1 cellular context compared by ENCODE assay signal in the genomic region with DNA sequence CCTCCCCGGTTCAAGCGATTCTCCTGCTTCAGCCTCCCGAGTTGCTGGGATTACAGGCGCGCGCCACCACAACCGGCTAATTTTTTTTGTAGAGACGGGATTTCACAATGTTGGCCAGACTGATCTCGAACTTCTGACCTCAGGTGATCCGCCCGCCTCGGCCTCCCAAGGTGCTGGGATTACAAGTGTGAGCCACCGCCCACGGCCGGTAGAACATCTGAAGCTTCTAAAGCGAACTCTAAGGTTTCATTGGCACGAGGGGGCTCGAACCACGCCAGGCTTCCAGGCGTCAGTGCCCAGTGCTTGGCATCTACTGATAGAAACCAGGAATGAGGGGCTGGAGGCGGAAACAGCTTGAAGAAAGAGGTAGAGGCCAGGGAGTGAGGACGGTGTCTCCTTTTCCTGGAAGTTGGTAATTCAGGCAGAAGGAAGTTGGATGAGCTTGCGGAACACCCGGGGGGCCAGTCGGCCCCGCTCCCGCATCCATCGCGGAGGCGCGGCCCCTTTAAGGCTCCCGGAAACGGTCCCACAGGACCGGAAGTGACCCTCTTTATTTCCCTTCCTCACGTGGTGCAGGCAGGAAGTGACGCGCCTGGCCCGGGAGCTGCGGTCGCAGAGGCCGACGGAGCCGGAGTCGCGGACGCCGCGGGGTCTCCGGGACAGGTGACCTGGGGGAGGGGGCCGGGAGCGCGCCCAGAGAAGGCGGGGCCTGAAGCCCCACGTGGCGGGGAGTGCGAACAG.
TF ChIP-seq lines count a peak whose summit lies in the region.

A gene (plus strand): TSS at position 579 of the 741 bp plus-strand sequence. CDS start 1,876 bp downstream, outside the sequence.

TF ChIP-seq in HEK293, 187 proteins besides CTCF, POLR2A, EP300 and RAD21 (continued from another document):
- TF ChIP-seq MYNN (tag by site-specific recombination; IDR thresholded peaks at IDR 0.05; ENCODE audit: borderline replicate concordance), result no peak
- TF ChIP-seq, protein P1, sequence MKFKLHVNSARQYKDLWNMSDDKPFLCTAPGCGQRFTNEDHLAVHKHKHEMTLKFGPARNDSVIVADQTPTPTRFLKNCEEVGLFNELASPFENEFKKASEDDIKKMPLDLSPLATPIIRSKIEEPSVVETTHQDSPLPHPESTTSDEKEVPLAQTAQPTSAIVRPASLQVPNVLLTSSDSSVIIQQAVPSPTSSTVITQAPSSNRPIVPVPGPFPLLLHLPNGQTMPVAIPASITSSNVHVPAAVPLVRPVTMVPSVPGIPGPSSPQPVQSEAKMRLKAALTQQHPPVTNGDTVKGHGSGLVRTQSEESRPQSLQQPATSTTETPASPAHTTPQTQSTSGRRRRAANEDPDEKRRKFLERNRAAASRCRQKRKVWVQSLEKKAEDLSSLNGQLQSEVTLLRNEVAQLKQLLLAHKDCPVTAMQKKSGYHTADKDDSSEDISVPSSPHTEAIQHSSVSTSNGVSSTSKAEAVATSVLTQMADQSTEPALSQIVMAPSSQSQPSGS (tag by site-specific recombination; IDR thresholded peaks at IDR 0.05; ENCODE audit: low read depth), result no peak
- TF ChIP-seq BCL11B (tag by site-specific recombination; IDR thresholded peaks at IDR 0.05; ENCODE audit: low read depth), result peak; percentile 44; the same call in 1 of the 2 replicates
- TF ChIP-seq ZNF174 (tag by site-specific recombination; IDR thresholded peaks at IDR 0.05), result no peak
- TF ChIP-seq GLI4 (tag by site-specific recombination; IDR thresholded peaks at IDR 0.05), result no peak
- no peak for TF ChIP-seq ZNF621 (tag by site-specific recombination; IDR thresholded peaks at IDR 0.05)
- TF ChIP-seq YY2 (tag by site-specific recombination; IDR thresholded peaks at IDR 0.05), result no peak
- TF ChIP-seq, protein P2, sequence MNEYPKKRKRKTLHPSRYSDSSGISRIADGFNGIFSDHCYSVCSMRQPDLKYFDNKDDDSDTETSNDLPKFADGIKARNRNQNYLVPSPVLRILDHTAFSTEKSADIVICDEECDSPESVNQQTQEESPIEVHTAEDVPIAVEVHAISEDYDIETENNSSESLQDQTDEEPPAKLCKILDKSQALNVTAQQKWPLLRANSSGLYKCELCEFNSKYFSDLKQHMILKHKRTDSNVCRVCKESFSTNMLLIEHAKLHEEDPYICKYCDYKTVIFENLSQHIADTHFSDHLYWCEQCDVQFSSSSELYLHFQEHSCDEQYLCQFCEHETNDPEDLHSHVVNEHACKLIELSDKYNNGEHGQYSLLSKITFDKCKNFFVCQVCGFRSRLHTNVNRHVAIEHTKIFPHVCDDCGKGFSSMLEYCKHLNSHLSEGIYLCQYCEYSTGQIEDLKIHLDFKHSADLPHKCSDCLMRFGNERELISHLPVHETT (tag by site-specific recombination; IDR thresholded peaks at IDR 0.05), result no peak
- TF ChIP-seq ZNF521 (tag by site-specific recombination; IDR thresholded peaks at IDR 0.05), result no peak
- TF ChIP-seq SETDB1 (IDR thresholded peaks at IDR 0.05; ENCODE audit: insufficient read length, low read length), result no peak
- TF ChIP-seq, protein P3, sequence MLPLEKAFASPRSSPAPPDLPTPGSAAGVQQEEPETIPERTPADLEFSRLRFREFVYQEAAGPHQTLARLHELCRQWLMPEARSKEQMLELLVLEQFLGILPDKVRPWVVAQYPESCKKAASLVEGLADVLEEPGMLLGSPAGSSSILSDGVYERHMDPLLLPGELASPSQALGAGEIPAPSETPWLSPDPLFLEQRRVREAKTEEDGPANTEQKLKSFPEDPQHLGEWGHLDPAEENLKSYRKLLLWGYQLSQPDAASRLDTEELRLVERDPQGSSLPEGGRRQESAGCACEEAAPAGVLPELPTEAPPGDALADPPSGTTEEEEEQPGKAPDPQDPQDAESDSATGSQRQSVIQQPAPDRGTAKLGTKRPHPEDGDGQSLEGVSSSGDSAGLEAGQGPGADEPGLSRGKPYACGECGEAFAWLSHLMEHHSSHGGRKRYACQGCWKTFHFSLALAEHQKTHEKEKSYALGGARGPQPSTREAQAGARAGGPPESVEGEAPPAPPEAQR (tag by site-specific recombination; IDR thresholded peaks at IDR 0.05), result no peak
- TF ChIP-seq SALL2 (tag by site-specific recombination; IDR thresholded peaks at IDR 0.05; ENCODE audit: borderline replicate concordance), result no peak
- no peak for TF ChIP-seq ZNF585B (tag by site-specific recombination; IDR thresholded peaks at IDR 0.05)
- peak; percentile 23; the same call in 1 of the 2 replicates for TF ChIP-seq KLF1 (tag by site-specific recombination; IDR thresholded peaks at IDR 0.05)
- TF ChIP-seq ZNF701 (tag by site-specific recombination; IDR thresholded peaks at IDR 0.05), result no peak
- TF ChIP-seq ZNF501 (tag by site-specific recombination; IDR thresholded peaks at IDR 0.05), result no peak
- 0 out of 2 replicates have a peak, but pooled peaks have one; percentile 51 for TF ChIP-seq ZNF76 (tag by site-specific recombination; IDR thresholded peaks at IDR 0.05; ENCODE audit: borderline replicate concordance, low read depth)
- TF ChIP-seq, protein P4, sequence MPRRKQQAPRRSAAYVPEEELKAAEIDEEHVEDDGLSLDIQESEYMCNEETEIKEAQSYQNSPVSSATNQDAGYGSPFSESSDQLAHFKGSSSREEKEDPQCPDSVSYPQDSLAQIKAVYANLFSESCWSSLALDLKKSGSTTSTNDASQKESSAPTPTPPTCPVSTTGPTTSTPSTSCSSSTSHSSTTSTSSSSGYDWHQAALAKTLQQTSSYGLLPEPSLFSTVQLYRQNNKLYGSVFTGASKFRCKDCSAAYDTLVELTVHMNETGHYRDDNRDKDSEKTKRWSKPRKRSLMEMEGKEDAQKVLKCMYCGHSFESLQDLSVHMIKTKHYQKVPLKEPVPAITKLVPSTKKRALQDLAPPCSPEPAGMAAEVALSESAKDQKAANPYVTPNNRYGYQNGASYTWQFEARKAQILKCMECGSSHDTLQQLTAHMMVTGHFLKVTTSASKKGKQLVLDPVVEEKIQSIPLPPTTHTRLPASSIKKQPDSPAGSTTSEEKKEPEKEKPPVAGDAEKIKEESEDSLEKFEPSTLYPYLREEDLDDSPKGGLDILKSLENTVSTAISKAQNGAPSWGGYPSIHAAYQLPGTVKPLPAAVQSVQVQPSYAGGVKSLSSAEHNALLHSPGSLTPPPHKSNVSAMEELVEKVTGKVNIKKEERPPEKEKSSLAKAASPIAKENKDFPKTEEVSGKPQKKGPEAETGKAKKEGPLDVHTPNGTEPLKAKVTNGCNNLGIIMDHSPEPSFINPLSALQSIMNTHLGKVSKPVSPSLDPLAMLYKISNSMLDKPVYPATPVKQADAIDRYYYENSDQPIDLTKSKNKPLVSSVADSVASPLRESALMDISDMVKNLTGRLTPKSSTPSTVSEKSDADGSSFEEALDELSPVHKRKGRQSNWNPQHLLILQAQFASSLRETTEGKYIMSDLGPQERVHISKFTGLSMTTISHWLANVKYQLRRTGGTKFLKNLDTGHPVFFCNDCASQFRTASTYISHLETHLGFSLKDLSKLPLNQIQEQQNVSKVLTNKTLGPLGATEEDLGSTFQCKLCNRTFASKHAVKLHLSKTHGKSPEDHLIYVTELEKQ (tag by site-specific recombination; IDR thresholded peaks at IDR 0.05; ENCODE audit: borderline replicate concordance), result no peak
- TF ChIP-seq ZNF624 (tag by site-specific recombination; IDR thresholded peaks at IDR 0.05), result no peak
- TF ChIP-seq, protein P5, sequence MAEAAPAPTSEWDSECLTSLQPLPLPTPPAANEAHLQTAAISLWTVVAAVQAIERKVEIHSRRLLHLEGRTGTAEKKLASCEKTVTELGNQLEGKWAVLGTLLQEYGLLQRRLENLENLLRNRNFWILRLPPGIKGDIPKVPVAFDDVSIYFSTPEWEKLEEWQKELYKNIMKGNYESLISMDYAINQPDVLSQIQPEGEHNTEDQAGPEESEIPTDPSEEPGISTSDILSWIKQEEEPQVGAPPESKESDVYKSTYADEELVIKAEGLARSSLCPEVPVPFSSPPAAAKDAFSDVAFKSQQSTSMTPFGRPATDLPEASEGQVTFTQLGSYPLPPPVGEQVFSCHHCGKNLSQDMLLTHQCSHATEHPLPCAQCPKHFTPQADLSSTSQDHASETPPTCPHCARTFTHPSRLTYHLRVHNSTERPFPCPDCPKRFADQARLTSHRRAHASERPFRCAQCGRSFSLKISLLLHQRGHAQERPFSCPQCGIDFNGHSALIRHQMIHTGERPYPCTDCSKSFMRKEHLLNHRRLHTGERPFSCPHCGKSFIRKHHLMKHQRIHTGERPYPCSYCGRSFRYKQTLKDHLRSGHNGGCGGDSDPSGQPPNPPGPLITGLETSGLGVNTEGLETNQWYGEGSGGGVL (tag by site-specific recombination; IDR thresholded peaks at IDR 0.05), result no peak
- TF ChIP-seq WT1 (tag by site-specific recombination; IDR thresholded peaks at IDR 0.05), result no peak
- no peak for TF ChIP-seq FEZF1 (tag by site-specific recombination; IDR thresholded peaks at IDR 0.05)
- peak; percentile 71; the same call in 1 of the 2 replicates for TF ChIP-seq ZBTB21 (tag by site-specific recombination; IDR thresholded peaks at IDR 0.05)
- no peak for TF ChIP-seq ZNF426 (tag by site-specific recombination; IDR thresholded peaks at IDR 0.05)
- no peak for TF ChIP-seq ZNF514 (tag by site-specific recombination; IDR thresholded peaks at IDR 0.05)
- peak; percentile 76 for TF ChIP-seq ZEB2 (tag by site-specific recombination; IDR thresholded peaks at IDR 0.05)
- no peak for TF ChIP-seq OVOL3 (tag by site-specific recombination; IDR thresholded peaks at IDR 0.05)
- TF ChIP-seq ZNF747 (tag by site-specific recombination; IDR thresholded peaks at IDR 0.05), result no peak
